ENCODE assay signal across 8 cellular contexts in genomic region chr6:11366934-11367637, GRCh38.
DNase-seq lines count a peak whose midpoint lies in the region; FAIRE-seq and TF ChIP-seq lines count a peak whose summit lies in the region.
"Had no signal": no experiment of that assay in that cellular context is flagged by ENCODE, and none has a peak within 500 bp of the region (broad histone marks: within the 10 kb centered on the region; RNA-seq: fewer than 3 reads in every experiment).

No MANE protein-coding gene starts in this region.

- H2AFZ ChIP-seq in SK-N-SH (ENCODE audit: low read depth), result peak overlapping the region; percentile 50; the same call in 1 of the 2 replicates
- no peak overlapping the region for H2AFZ ChIP-seq in smooth muscle cell (ENCODE audit: low read depth)

- TF ChIP-seq EP300 in SK-N-SH (IDR thresholded peaks at IDR 0.05; ENCODE audit: borderline replicate concordance in 1 of 2, low read depth in 1 of 2, low read length in 1 of 2), result no peak

- H3K9me2 ChIP-seq in SK-N-SH, result no peaks in the 10 kb centered on the region

- no peaks in the 10 kb centered on the region for H3K79me2 ChIP-seq in SK-N-SH (ENCODE audit: insufficient read depth)
- H3K79me2 ChIP-seq in smooth muscle cell (ENCODE audit: low read depth), result no peaks in the 10 kb centered on the region

- CTCF ChIA-PET in SK-N-SH (lab: Yijun Ruan, JAX), result interaction anchor here (1.1 kb wide), 1 partner anchor 14 kb away, joined by 3 read pairs; no protein-coding TSS in a partner anchor

- H3K9ac ChIP-seq in SK-N-SH, result no peak overlapping the region
- H3K9ac ChIP-seq in smooth muscle cell (ENCODE audit: low read depth), result no peak overlapping the region

- H3K36me3 ChIP-seq in SK-N-SH (replicated peaks in 1 of 2; ENCODE audit: control insufficient read depth in 1 of 2, insufficient read depth in 2 of 2, low read length in 1 of 2), result no peaks in the 10 kb centered on the region
- H3K36me3 ChIP-seq in smooth muscle cell (ENCODE audit: low read depth), result no peaks in the 10 kb centered on the region

- peaks cover 4 to 9% of the 10 kb centered on the region in 2 experiments; a peak in 3 of 4 replicates for H3K4me1 ChIP-seq in SK-N-SH (ENCODE audit: control insufficient read depth in 1 of 2, insufficient read depth in 2 of 2, low read depth in 1 of 2, low read length in 1 of 2)
- H3K4me1 ChIP-seq in smooth muscle cell (ENCODE audit: low read depth), result peaks cover 28% of the 10 kb centered on the region

- peak overlapping the region in 1 of 2 experiments; percentile 49; a peak in 2 of 4 replicates for H3K27ac ChIP-seq in SK-N-SH (ENCODE audit: low read depth in 2 of 2, low read length in 1 of 2)
- peak overlapping the region; percentile 56 for H3K27ac ChIP-seq in smooth muscle cell (ENCODE audit: low read depth)

- H3K27me3 ChIP-seq in SK-N-SH (ENCODE audit: insufficient read depth) (no peaks in the 10 kb centered on the region), smooth muscle cell (ENCODE audit: low read depth) (no peaks in the 10 kb centered on the region)

- POLR2A ChIA-PET in SK-N-SH (lab: Yijun Ruan, JAX), result no interaction called here

- H3F3A ChIP-seq in SK-N-SH (replicated peaks; ENCODE audit: insufficient read depth) (no peaks in the 10 kb centered on the region), smooth muscle cell (ENCODE audit: low read depth) (peaks cover 4% of the 10 kb centered on the region)

- H4K20me1 ChIP-seq in SK-N-SH (ENCODE audit: insufficient read depth) (no peaks in the 10 kb centered on the region), smooth muscle cell (ENCODE audit: low read depth) (no peaks in the 10 kb centered on the region)

- FAIRE-seq in GM19239 (lab: Jason Lieb, UNC), result no peak

- intact Hi-C loops in head of caudate nucleus (cut with DNase I), result no loop called here

- TF ChIP-seq CTCF in SK-N-SH (IDR thresholded peaks at IDR 0.05) (no peak), fibroblast of pulmonary artery (IDR thresholded peaks at IDR 0.05; ENCODE audit: low read length, missing control alignments) (no peak), smooth muscle cell (IDR thresholded peaks at IDR 0.05; ENCODE audit: borderline replicate concordance, insufficient read depth, poor library complexity, severe bottlenecking) (no peak)

- H3K4me2 ChIP-seq in SK-N-SH (no peak overlapping the region; the same call in 1 of the 2 replicates), smooth muscle cell (no peak overlapping the region)

- H3K4me3 ChIP-seq in SK-N-SH (ENCODE audit: low read depth in 2 of 2, low read length in 1 of 2) (no peak overlapping the region), fibroblast of pulmonary artery (replicated peaks; ENCODE audit: low read depth, low read length) (no peak overlapping the region), smooth muscle cell (no peak overlapping the region)

- TF ChIP-seq RAD21 in SK-N-SH (IDR thresholded peaks at IDR 0.05; ENCODE audit: low read length), result no peak

- WGBS in SK-N-SH (ENCODE audit: low lambda C conversion rate), result 41% methylated on average over 4 of the region's 4 CpGs
- WGBS in smooth muscle cell (ENCODE audit: low lambda C conversion rate), result 51% methylated on average over 4 of the region's 4 CpGs

- H3K9me3 ChIP-seq in SK-N-SH, result no peaks in the 10 kb centered on the region
- H3K9me3 ChIP-seq in smooth muscle cell (replicated peaks; ENCODE audit: low read depth), result no peaks in the 10 kb centered on the region

- peak; percentile 10 for DNase-seq in GM19239 (ENCODE audit: insufficient read length, low spot score)
- DNase-seq in SK-N-SH, result no peak
- peak; percentile 64 for DNase-seq in fibroblast of pulmonary artery (ENCODE audit: low read depth)
- no peak for DNase-seq in smooth muscle cell (lab: John Stamatoyannopoulos, UW; ENCODE audit: unreplicated experiment)
- DNase-seq in DMS153 (lab: John Stamatoyannopoulos, UW), result no peak
- DNase-seq in head of caudate nucleus, result no peak
- no peak for DNase-seq in foreskin melanocyte
- DNase-seq: amygdala had no signal

TF ChIP-seq in SK-N-SH, 30 proteins besides CTCF, POLR2A, EP300 and RAD21:
- TF ChIP-seq NRF1 (IDR thresholded peaks at IDR 0.05; ENCODE audit: low read depth, low read length), result no peak
- TF ChIP-seq GABPA (IDR thresholded peaks at IDR 0.05; ENCODE audit: low read depth), result no peak
- no peak for TF ChIP-seq TEAD4 (IDR thresholded peaks at IDR 0.05; ENCODE audit: borderline replicate concordance, insufficient read depth)
- no peak for TF ChIP-seq ELF1 (IDR thresholded peaks at IDR 0.05)
- TF ChIP-seq FOXJ3 (CRISPR knock-in tag; IDR thresholded peaks at IDR 0.05), result no peak
- no peak for TF ChIP-seq ZBTB33 (IDR thresholded peaks at IDR 0.05; ENCODE audit: borderline replicate concordance, low read depth)
- TF ChIP-seq PBX3 (IDR thresholded peaks at IDR 0.05), result no peak

Comparison
In these comparisons a context has a peak if more than half of its experiments do, and no peak if none do; other contexts are left out.
1. DNase-seq: peak in GM19239 (single experiment) and fibroblast of pulmonary artery (single experiment); none in SK-N-SH (single experiment), smooth muscle cell (single experiment), DMS153 (single experiment), head of caudate nucleus (0 of 42) and foreskin melanocyte (single experiment).